ENCODE assay signal across 1 cellular context in genomic region chr15:100559330-100559729, GRCh38.
TF ChIP-seq lines count a peak whose summit lies in the region.

No MANE protein-coding gene starts in this region.

TF ChIP-seq in GM23338, 12 proteins besides CTCF, POLR2A, EP300 and RAD21 (continued from another document):
- TF ChIP-seq ZNF462 (CRISPR knock-in tag; IDR thresholded peaks at IDR 0.05), result no peak
- TF ChIP-seq CREB1 (CRISPR knock-in tag; IDR thresholded peaks at IDR 0.05; ENCODE audit: low read depth), result no peak
